In the genomic region with DNA sequence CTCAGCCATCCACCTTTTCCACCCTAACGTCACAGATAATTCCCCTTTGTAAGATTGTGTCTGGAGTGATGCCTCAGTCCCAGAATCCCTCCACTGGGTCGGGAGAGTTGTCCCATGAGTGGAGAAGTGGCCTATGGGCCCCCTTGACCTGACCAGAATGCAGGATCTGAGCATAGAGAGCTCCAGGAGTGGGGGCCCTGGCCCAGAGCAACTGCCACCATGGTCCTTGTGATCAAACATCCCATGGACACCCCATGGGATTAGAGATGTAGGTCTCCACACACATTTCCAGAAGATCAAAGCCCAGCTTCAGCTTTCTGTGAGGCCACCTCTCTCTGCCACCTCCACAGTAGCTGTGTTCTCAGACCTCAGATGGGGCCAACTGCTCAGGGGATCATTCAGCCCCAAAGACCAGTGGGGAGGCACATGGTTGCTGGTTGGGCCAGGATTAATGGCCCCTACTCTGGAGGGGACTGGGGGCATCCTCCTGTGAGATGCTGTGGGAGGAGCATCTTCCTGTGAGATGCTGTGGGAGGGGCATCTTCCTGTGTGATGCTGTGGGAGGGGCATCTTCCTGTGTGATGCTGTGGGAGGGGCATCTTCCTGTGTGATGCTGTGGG, we compare ENCODE assay signal across 13 cellular contexts. TPM values are rescaled to one million over a fixed set of nuclear protein-coding genes. Genes with fewer than 3 reads are reported as not detected.
DNase-seq lines count a peak whose midpoint lies in the region; ATAC-seq, FAIRE-seq and TF ChIP-seq lines count a peak whose summit lies in the region.
"Had no signal": no experiment of that assay in that cellular context is flagged by ENCODE, and none has a peak within 500 bp of the region (broad histone marks: within the 10 kb centered on the region; RNA-seq: fewer than 3 reads in every experiment).

No MANE protein-coding gene starts in this region.

- H3K4me3 ChIP-seq in Karpas-422 (ENCODE audit: low read length) (no peak overlapping the region), kidney (ENCODE audit: low read length in 2 of 2) (no peak overlapping the region), coronary artery (no peak overlapping the region)
- H3K4me3 ChIP-seq: Peyer's patch, sigmoid colon had no signal

- no peak for TF ChIP-seq POLR2A in GM12891 (IDR thresholded peaks at IDR 0.05; ENCODE audit: low read depth, low read length)

- no peaks in the 10 kb centered on the region for H4K20me1 ChIP-seq in Karpas-422 (ENCODE audit: insufficient read depth, low read depth, low read length)

- no peak overlapping the region for H2AFZ ChIP-seq in Karpas-422 (ENCODE audit: low read length)

- H3K27me3 ChIP-seq in Karpas-422 (ENCODE audit: low read length), result no peaks in the 10 kb centered on the region
- H3K27me3 ChIP-seq: Peyer's patch, sigmoid colon had no signal

- H3K9me2 ChIP-seq in Karpas-422 (replicated peaks; ENCODE audit: insufficient read depth, low read length), result no peaks in the 10 kb centered on the region

- H3K4me2 ChIP-seq in Karpas-422 (ENCODE audit: low read depth, low read length, poor library complexity, severe bottlenecking), result no peak overlapping the region

- no peak for ATAC-seq in left cardiac atrium

- TF ChIP-seq CTCF in kidney (IDR thresholded peaks at IDR 0.05; ENCODE audit: borderline replicate concordance, extremely low read depth, insufficient read depth) (no peak), coronary artery (IDR thresholded peaks at IDR 0.05) (no peak)

- DNase-seq in GM12891 (ENCODE audit: insufficient read length, low spot score) (peak; percentile 56), Karpas-422 (peak; percentile 63), kidney (peak; percentile 37), NCI-H146 treated with DMSO at 0.1 percent for 48 hours (lab: John Stamatoyannopoulos, UW; ENCODE audit: unreplicated experiment) (no peak), coronary artery (ENCODE audit: low spot score) (no peak), left cardiac atrium (no peak), DMS 273 (lab: John Stamatoyannopoulos, UW; ENCODE audit: unreplicated experiment) (no peak)
- peak; percentile 66 for DNase-seq in activated CD8-positive, alpha-beta memory T cell treated with anti-CD3 and anti-CD28 coated beads, Interleukin-2, amount 50 U/mL, for 48 hours
- DNase-seq: activated B cell treated with CpG ODN at 0.5 μM for 24 hours, Peyer's patch, sigmoid colon had no signal

- H3K4me1 ChIP-seq in Karpas-422 (ENCODE audit: low read length) (no peaks in the 10 kb centered on the region), kidney (ENCODE audit: control insufficient read depth in 1 of 2, insufficient read depth in 1 of 2, low read depth in 1 of 2, low read length in 2 of 2) (no peaks in the 10 kb centered on the region)
- H3K4me1 ChIP-seq: sigmoid colon had no signal

- no peaks in the 10 kb centered on the region for H3K79me2 ChIP-seq in Karpas-422 (ENCODE audit: low read length)

- H3K27ac ChIP-seq in Karpas-422 (ENCODE audit: low read length), result no peak overlapping the region
- H3K27ac ChIP-seq in kidney (ENCODE audit: low read depth in 2 of 2, low read length in 2 of 2), result no peak overlapping the region
- H3K27ac ChIP-seq in coronary artery, result no peak overlapping the region
- H3K27ac ChIP-seq: Peyer's patch, sigmoid colon had no signal

- no peaks in the 10 kb centered on the region for H3K36me3 ChIP-seq in Karpas-422 (ENCODE audit: insufficient read depth, low read length)
- H3K36me3 ChIP-seq in kidney (ENCODE audit: control insufficient read depth in 1 of 2, insufficient read depth in 2 of 2, low read length in 2 of 2), result no peaks in the 10 kb centered on the region
- H3K36me3 ChIP-seq: Peyer's patch had no signal

- H3K9ac ChIP-seq in Karpas-422 (ENCODE audit: low read length), result no peak overlapping the region
- H3K9ac ChIP-seq in kidney (ENCODE audit: low read length in 2 of 2), result no peak overlapping the region

- H3K9me3 ChIP-seq in Karpas-422 (ENCODE audit: low read length) (no peaks in the 10 kb centered on the region), kidney (ENCODE audit: control insufficient read depth in 1 of 2, low read length in 2 of 2) (no peaks in the 10 kb centered on the region)
- H3K9me3 ChIP-seq: Peyer's patch, sigmoid colon had no signal

- intact Hi-C loops in kidney (cut with DNase I) (no loop called here), left cardiac atrium (cut with DNase I) (no loop called here)

- FAIRE-seq in GM12891 (lab: Jason Lieb, UNC) (no peak), kidney (lab: Jason Lieb, UNC) (no peak)
- FAIRE-seq: astrocyte had no signal

TF ChIP-seq in GM12891, 5 proteins besides CTCF, POLR2A, EP300 and RAD21:
- no peak for TF ChIP-seq POU2F2 (IDR thresholded peaks at IDR 0.05; ENCODE audit: low read depth, low read length)
- TF ChIP-seq TAF1 (IDR thresholded peaks at IDR 0.05; ENCODE audit: low read depth, low read length), result no peak
- no peak for TF ChIP-seq POLR2AphosphoS5 (IDR thresholded peaks at IDR 0.05; ENCODE audit: low read depth, low read length)
- TF ChIP-seq PAX5 (IDR thresholded peaks at IDR 0.05; ENCODE audit: insufficient read depth, low read length, severe bottlenecking), result no peak
- no peak for TF ChIP-seq SPI1 (IDR thresholded peaks at IDR 0.05; ENCODE audit: low read depth, low read length)

RNA-seq across cellular contexts. Expression of a gene that starts 28.5 kb away (rescaled TPM):
- polyA plus RNA-seq in GM12891 (2012; ENCODE audit: low read depth, missing spikeins), result 0.98 TPM
- 0.11 TPM in 1 of 2 replicates, not detected in the other for total RNA-seq in Karpas-422 (2014; rRNA removed; shearing (Covaris generic); ENCODE audit: low replicate concordance)
- 0.60 TPM for total RNA-seq in kidney
- polyA plus RNA-seq in kidney (ENCODE audit: insufficient read depth, low read depth, low replicate concordance), result not detected
- 1 to 10 TPM; 1.4 to 9.9 TPM for total RNA-seq in left cardiac atrium
- total RNA-seq: HT1080 had no signal

Comparison
In these comparisons a context has a peak if more than half of its experiments do, and no peak if none do; other contexts are left out.
1. DNase-seq: peak in GM12891 (single experiment), Karpas-422 (single experiment), activated CD8-positive, alpha-beta memory T cell treated with anti-CD3 and anti-CD28 coated beads, Interleukin-2, amount 50 U/mL, for 48 hours (single experiment) and kidney (single experiment); none in NCI-H146 treated with DMSO at 0.1 percent for 48 hours (single experiment), coronary artery (single experiment), left cardiac atrium (single experiment) and DMS 273 (single experiment).